ENCODE assay signal across 22 cellular contexts in genomic region chr2:18219676-18220075, GRCh38.
DNase-seq lines count a peak whose midpoint lies in the region; ATAC-seq and TF ChIP-seq lines count a peak whose summit lies in the region.
"Had no signal": no experiment of that assay in that cellular context is flagged by ENCODE, and none has a peak within 500 bp of the region (broad histone marks: within the 10 kb centered on the region; RNA-seq: fewer than 3 reads in every experiment).

No MANE protein-coding gene starts in this region.

- H3K4me1 ChIP-seq in A673 (ENCODE audit: insufficient read depth, low read length, poor library complexity, severe bottlenecking) = peaks cover 29% of the 10 kb centered on the region
- H3K4me1 ChIP-seq: esophagus squamous epithelium, right lobe of liver, stomach, upper lobe of right lung had no signal

- intact Hi-C loops in A673 (cut with micrococcal nuclease; ENCODE audit: unreplicated experiment) = no loop called here

- CTCF ChIA-PET in A673 (lab: Charles Lee) = no interaction called here
- CTCF ChIA-PET in activated CD4-positive, alpha-beta memory T cell treated with anti-CD3 and anti-CD28 coated beads, Interleukin-2, amount 10 ng/mL, durations not matched to agents 7 days and 5 days (lab: Charles Lee) = no interaction called here

- H3K9me3 Mint-ChIP-seq in activated CD4-positive, alpha-beta memory T cell treated with anti-CD3 and anti-CD28 coated beads, Interleukin-2, amount 10 ng/mL, durations not matched to agents 7 days and 5 days = no peaks in the 10 kb centered on the region
- H3K9me3 Mint-ChIP-seq: activated T-helper 2 cell treated with anti-CD3 and anti-CD28 coated beads, Interferon-gamma antibody, Interleukin-2, Interleukin-4, amounts not matched to agents 10 μg/mL and 5 μg/mL and 100 μg/mL, durations not matched to agents 14 hours and 24 hours and 36 hours had no signal

- H3K27ac Mint-ChIP-seq in activated CD4-positive, alpha-beta memory T cell treated with anti-CD3 and anti-CD28 coated beads, Interleukin-2, amount 10 ng/mL, durations not matched to agents 7 days and 5 days = no peak overlapping the region
- H3K27ac Mint-ChIP-seq: activated T-helper 2 cell treated with anti-CD3 and anti-CD28 coated beads, Interferon-gamma antibody, Interleukin-2, Interleukin-4, amounts not matched to agents 10 μg/mL and 5 μg/mL and 100 μg/mL, durations not matched to agents 14 hours and 24 hours and 36 hours; T-helper 17 cell had no signal

- no peaks in the 10 kb centered on the region for H3K36me3 ChIP-seq in A673 (ENCODE audit: insufficient read depth, low read length, poor library complexity, severe bottlenecking)
- H3K36me3 ChIP-seq: esophagus squamous epithelium, right lobe of liver, stomach, upper lobe of right lung had no signal

- no peak for TF ChIP-seq POLR2A in GM18505 (IDR thresholded peaks at IDR 0.05; ENCODE audit: borderline replicate concordance, extremely low read depth, insufficient read depth, insufficient read length)

- no peaks in the 10 kb centered on the region for H3K4me1 Mint-ChIP-seq in activated CD4-positive, alpha-beta memory T cell treated with anti-CD3 and anti-CD28 coated beads, Interleukin-2, amount 10 ng/mL, durations not matched to agents 7 days and 5 days
- H3K4me1 Mint-ChIP-seq: T-helper 17 cell had no signal

- H3K4me3 Mint-ChIP-seq in activated CD4-positive, alpha-beta memory T cell treated with anti-CD3 and anti-CD28 coated beads, Interleukin-2, amount 10 ng/mL, durations not matched to agents 7 days and 5 days = no peak overlapping the region
- H3K4me3 Mint-ChIP-seq: T-helper 17 cell had no signal

- H3K36me3 Mint-ChIP-seq in activated CD4-positive, alpha-beta memory T cell treated with anti-CD3 and anti-CD28 coated beads, Interleukin-2, amount 10 ng/mL, durations not matched to agents 7 days and 5 days (ENCODE audit: low read depth) = no peaks in the 10 kb centered on the region

- TF ChIP-seq CTCF in A673 (conservative IDR thresholded peaks at IDR 0.05; ENCODE audit: low read depth, low read length) (peak; percentile 53), fibroblast of pulmonary artery (IDR thresholded peaks at IDR 0.05; ENCODE audit: low read length, missing control alignments) (peak; percentile 41)

- no peaks in the 10 kb centered on the region for H3K27me3 ChIP-seq in A673 (replicated peaks; ENCODE audit: insufficient read depth, low read depth, low read length, poor library complexity)
- H3K27me3 ChIP-seq: right lobe of liver, stomach, upper lobe of right lung had no signal

- peaks cover 8% of the 10 kb centered on the region for H3K9me3 ChIP-seq in A673 (ENCODE audit: low read depth, low read length, poor library complexity, severe bottlenecking)
- H3K9me3 ChIP-seq: esophagus squamous epithelium, right lobe of liver, stomach, upper lobe of right lung had no signal

- no peak for DNase-seq in A673 (ENCODE audit: low spot score)
- peak; percentile 17 for DNase-seq in GM03348 (ENCODE audit: low spot score)
- peak; percentile 4 for DNase-seq in amniotic epithelial cell (ENCODE audit: low read depth)
- DNase-seq in fibroblast of pulmonary artery (ENCODE audit: low read depth) = peak; percentile 20
- DNase-seq in NCI-H82 (lab: John Stamatoyannopoulos, UW) = no peak
- DNase-seq in T1000 (lab: John Stamatoyannopoulos, UW) = no peak
- no peak for DNase-seq in activated CD4-positive, alpha-beta memory T cell treated with anti-CD3 and anti-CD28 coated beads, Interleukin-2, amount 10 ng/mL, durations not matched to agents 7 days and 5 days
- DNase-seq: amniotic stem cell, COR-L47, EL, esophagus squamous epithelium, left cardiac atrium, NCI-H187, nucleus accumbens, right lobe of liver, SHP77 treated with DMSO at 0.1 percent for 48 hours, stomach, T-helper 17 cell, upper lobe of right lung had no signal

- no peak for ATAC-seq in GM18505 (IDR thresholded peaks at IDR 0.05; ENCODE audit: unreplicated experiment)
- ATAC-seq: HCT116, left cardiac atrium, T-helper 17 cell, upper lobe of right lung had no signal

- POLR2A ChIA-PET in A673 (lab: Charles Lee; ENCODE audit: low non-redundant PET) = no interaction called here
- POLR2A ChIA-PET in activated CD4-positive, alpha-beta memory T cell treated with anti-CD3 and anti-CD28 coated beads, Interleukin-2, amount 10 ng/mL, durations not matched to agents 7 days and 5 days (lab: Charles Lee) = no interaction called here

- H3K27ac ChIP-seq in A673 (ENCODE audit: low read depth, low read length, poor library complexity, severe bottlenecking) = no peak overlapping the region
- H3K27ac ChIP-seq: esophagus squamous epithelium, right lobe of liver, stomach, upper lobe of right lung had no signal

- H3K27me3 Mint-ChIP-seq in activated CD4-positive, alpha-beta memory T cell treated with anti-CD3 and anti-CD28 coated beads, Interleukin-2, amount 10 ng/mL, durations not matched to agents 7 days and 5 days = no peaks in the 10 kb centered on the region
- H3K27me3 Mint-ChIP-seq: T-helper 17 cell had no signal

- no TSS peak for BruUV-seq in A673 (replicated peaks; lab: Mats Ljungman, UMichigan)

- H3K4me3 ChIP-seq in A673 (ENCODE audit: low read depth, low read length, poor library complexity, severe bottlenecking) (no peak overlapping the region), fibroblast of pulmonary artery (replicated peaks; ENCODE audit: low read depth, low read length) (no peak overlapping the region)
- H3K4me3 ChIP-seq: esophagus squamous epithelium, right lobe of liver, stomach, upper lobe of right lung had no signal

Comparison
In these comparisons a context has a peak if more than half of its experiments do, and no peak if none do; other contexts are left out.
1. DNase-seq: peak in GM03348 (single experiment), amniotic epithelial cell (single experiment) and fibroblast of pulmonary artery (single experiment); none in A673 (single experiment), NCI-H82 (single experiment), T1000 (single experiment) and activated CD4-positive, alpha-beta memory T cell treated with anti-CD3 and anti-CD28 coated beads, Interleukin-2, amount 10 ng/mL, durations not matched to agents 7 days and 5 days (single experiment).